In the genomic region with DNA sequence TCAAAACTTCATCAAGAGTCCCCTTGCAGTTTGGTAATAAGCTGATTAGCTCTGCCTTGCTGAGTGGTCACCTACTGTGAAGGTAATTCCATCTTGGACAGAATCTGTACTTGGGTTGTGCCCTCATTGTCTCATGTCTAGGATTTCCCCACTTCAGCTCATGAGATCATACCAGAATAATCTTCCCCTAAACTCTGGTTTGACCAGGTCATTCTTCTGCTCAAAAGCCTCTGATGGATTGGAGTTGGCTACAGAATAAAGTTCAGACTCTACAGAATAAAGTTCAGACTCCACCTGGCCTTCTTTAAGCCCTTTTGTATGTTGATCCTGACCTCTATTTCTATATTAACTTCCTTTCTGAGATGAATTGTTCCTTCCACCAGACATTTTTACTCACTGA, we compare ENCODE assay signal across 16 cellular contexts.
"Had no signal": no experiment of that assay in that cellular context is flagged by ENCODE, and none has a peak within 500 bp of the region (broad histone marks: within the 10 kb centered on the region; RNA-seq: fewer than 3 reads in every experiment).

No MANE protein-coding gene starts in this region.

- H3K4me3 ChIP-seq: adrenal gland, coronary artery, gastroesophageal sphincter, lung, mucosa of descending colon, thyroid gland had no signal

- H3K36me3 ChIP-seq: adrenal gland, gastroesophageal sphincter, thyroid gland had no signal

- ATAC-seq: gastroesophageal sphincter; mucosa of descending colon; naive thymus-derived CD4-positive, alpha-beta T cell; stimulated activated naive B cell treated with anti-CD40 and anti-IgM and Interleukin-4, amounts not matched to agents 10 μg/mL and 1 μg/mL and 100 μg/mL, for 72 hours had no signal

- H3K79me2 ChIP-seq: parathyroid adenoma had no signal

- H2AFZ ChIP-seq: parathyroid adenoma had no signal

- H3K36me3 Mint-ChIP-seq: naive thymus-derived CD4-positive, alpha-beta T cell; stimulated activated naive B cell treated with anti-CD40 and anti-IgM and Interleukin-4, amounts not matched to agents 10 μg/mL and 1 μg/mL and 100 μg/mL, for 72 hours had no signal

- H3K27me3 ChIP-seq: adrenal gland, thyroid gland had no signal

- H3K9me3 Mint-ChIP-seq: naive thymus-derived CD4-positive, alpha-beta T cell; stimulated activated naive B cell treated with anti-CD40 and anti-IgM and Interleukin-4, amounts not matched to agents 10 μg/mL and 1 μg/mL and 100 μg/mL, for 72 hours had no signal

- H3K9ac ChIP-seq: parathyroid adenoma had no signal

- H3K4me1 ChIP-seq: adrenal gland, gastroesophageal sphincter, parathyroid adenoma, thyroid gland had no signal

- H3K27ac ChIP-seq: adrenal gland, coronary artery, gastroesophageal sphincter, parathyroid adenoma, thyroid gland had no signal

- H3K4me3 Mint-ChIP-seq: naive thymus-derived CD4-positive, alpha-beta T cell; stimulated activated naive B cell treated with anti-CD40 and anti-IgM and Interleukin-4, amounts not matched to agents 10 μg/mL and 1 μg/mL and 100 μg/mL, for 72 hours had no signal

- H3K9me3 ChIP-seq: adrenal gland, gastroesophageal sphincter, mucosa of descending colon, thyroid gland had no signal

- DNase-seq: activated CD4-positive, CD25-positive, alpha-beta regulatory T cell treated with anti-CD3 and anti-CD28 coated beads, Interleukin-2, amount 50 U/mL, for 72 hours; activated naive CD4-positive, alpha-beta T cell treated with anti-CD3 and anti-CD28 coated beads, Interleukin-2, amount 50 U/mL, for 16 hours; activated T-cell treated with anti-CD3 and anti-CD28 coated beads, Interleukin-2, amount 50 U/mL, for 1 hour; adrenal gland; central memory CD4-positive, alpha-beta T cell; effector CD4-positive, alpha-beta T cell; islet precursor cell; mucosa of descending colon; naive thymus-derived CD4-positive, alpha-beta T cell; stimulated activated CD4-positive, alpha-beta T cell treated with anti-CD3 and anti-CD28 coated beads, Interleukin-2, amount 100 ng/mL, for 48 hours; stimulated activated naive B cell treated with anti-CD40 and anti-IgM and Interleukin-4, amounts not matched to agents 10 μg/mL and 1 μg/mL and 100 μg/mL, for 72 hours; thyroid gland had no signal

- H3K27ac Mint-ChIP-seq: naive thymus-derived CD4-positive, alpha-beta T cell; stimulated activated naive B cell treated with anti-CD40 and anti-IgM and Interleukin-4, amounts not matched to agents 10 μg/mL and 1 μg/mL and 100 μg/mL, for 72 hours had no signal
